Comparison of ENCODE assay signal across 8 cellular contexts in the genomic region with DNA sequence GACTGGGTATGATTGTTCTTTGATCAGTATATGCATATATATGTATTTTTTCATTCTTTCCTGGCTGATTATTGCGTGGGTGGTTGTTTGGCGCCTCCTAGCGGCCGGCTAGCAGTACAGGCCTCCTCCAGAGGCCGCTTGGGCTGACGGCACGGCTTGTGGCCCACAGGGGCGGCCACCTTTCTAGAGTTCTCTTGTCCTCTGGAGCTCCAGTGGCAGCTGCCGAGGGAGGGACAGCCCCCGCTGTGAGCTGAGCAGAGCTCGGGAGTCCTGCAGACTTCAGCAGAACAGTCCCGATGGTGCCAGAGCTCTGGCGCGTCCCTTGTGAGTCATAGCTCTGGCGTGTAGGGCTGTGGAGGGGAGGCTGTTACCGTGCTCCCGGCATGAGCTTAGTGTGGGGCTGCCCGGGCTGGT. TPM values are rescaled to one million over a fixed set of nuclear protein-coding genes. Genes with fewer than 3 reads are reported as not detected.
DNase-seq lines count a peak whose midpoint lies in the region; ATAC-seq, FAIRE-seq and TF ChIP-seq lines count a peak whose summit lies in the region.

No MANE protein-coding gene starts in this region.

- peaks cover 20% of the 10 kb centered on the region for H3K9me3 Mint-ChIP-seq in progenitor cell of endocrine pancreas (ENCODE audit: low read depth)

- H3K4me3 ChIP-seq in foreskin fibroblast (ENCODE audit: low read depth in 1 of 2, low read length in 2 of 2) = peak overlapping the region in 1 of 2 donors; percentile 25

- peaks cover 22% of the 10 kb centered on the region for H3K4me1 Mint-ChIP-seq in progenitor cell of endocrine pancreas (ENCODE audit: low read depth)

- no peak for ATAC-seq in HG03520 (IDR thresholded peaks at IDR 0.05; ENCODE audit: unreplicated experiment)

- no peak for FAIRE-seq in urothelium cell line (lab: Jason Lieb, UNC)

- H3K4me3 Mint-ChIP-seq in progenitor cell of endocrine pancreas (ENCODE audit: low read depth) = no peak overlapping the region

- DNase-seq in Daoy (ENCODE audit: low read depth) (peak; percentile 46), NCI-H69 (lab: John Stamatoyannopoulos, UW) (peak; percentile 70), foreskin fibroblast (peak in 1 of 2 donors; percentile 33), progenitor cell of endocrine pancreas (ENCODE audit: low spot score, unreplicated experiment) (no peak), urothelium cell line (ENCODE audit: low spot score) (peak; percentile 4), ecto neural progenitor cell (ENCODE audit: low spot score) (no peak)
- peak; percentile 70 for DNase-seq in activated T-cell treated with anti-CD3 and anti-CD28 coated beads, Interleukin-2, amount 50 U/mL, for 1 hour

- H3K36me3 Mint-ChIP-seq in progenitor cell of endocrine pancreas (ENCODE audit: insufficient read depth) = peaks cover 29% of the 10 kb centered on the region

- TF ChIP-seq CTCF in foreskin fibroblast (IDR thresholded peaks at IDR 0.05; ENCODE audit: low read depth, low read length) = peak; percentile 42
- TF ChIP-seq CTCF in progenitor cell of endocrine pancreas (IDR thresholded peaks at IDR 0.05; ENCODE audit: unreplicated experiment) = peak; percentile 51

- H3K27me3 Mint-ChIP-seq in progenitor cell of endocrine pancreas = no peaks in the 10 kb centered on the region

- H3K27ac Mint-ChIP-seq in progenitor cell of endocrine pancreas = no peak overlapping the region

RNA-seq across cellular contexts. Expression of a gene that starts 22.5 kb away (rescaled TPM):
- 1.1 and 1.3 TPM in 2 replicates for total RNA-seq in Daoy (2014; rRNA removed; shearing (Covaris generic))
- 29.7 and 31.7 TPM in 2 replicates for total RNA-seq in progenitor cell of endocrine pancreas

Comparison
In these comparisons a context has a peak if more than half of its experiments do, and no peak if none do; other contexts are left out.
1. DNase-seq: peak in Daoy (single experiment), NCI-H69 (single experiment), activated T-cell treated with anti-CD3 and anti-CD28 coated beads, Interleukin-2, amount 50 U/mL, for 1 hour (single experiment) and urothelium cell line (single experiment); none in progenitor cell of endocrine pancreas (single experiment) and ecto neural progenitor cell (single experiment).
2. RNA of a gene that starts 22.5 kb away (total RNA-seq): 29.7 to 31.7 TPM in progenitor cell of endocrine pancreas; 1.1 to 1.3 TPM in Daoy; every median in the first group is over 10 times any median in the second.